In genomic region chr6:165988757-165989456, GRCh38 we compare ENCODE assay signal across 13 cellular contexts.
DNase-seq lines count a peak whose midpoint lies in the region; ATAC-seq and TF ChIP-seq lines count a peak whose summit lies in the region.
"Had no signal": no experiment of that assay in that cellular context is flagged by ENCODE, and none has a peak within 500 bp of the region (broad histone marks: within the 10 kb centered on the region; RNA-seq: fewer than 3 reads in every experiment).

No MANE protein-coding gene starts in this region.

- no TSS peak for BruUV-seq in Calu3 (replicated peaks; lab: Mats Ljungman, UMichigan)

- H3K27ac Mint-ChIP-seq in Calu3 (ENCODE audit: unreplicated experiment) (no peak overlapping the region), brain (peak overlapping the region in 4 of 5 experiments; percentile 5 to 77 (median 43))
- H3K27ac Mint-ChIP-seq: activated naive CD4-positive, alpha-beta T cell treated with anti-CD3 and anti-CD28 coated beads, Interleukin-2, amount 50 U/mL, for 24 hours; CD8-positive, alpha-beta T cell; stimulated activated naive CD8-positive, alpha-beta T cell treated with anti-CD3 and anti-CD28 coated beads, Interleukin-15, amount 100 ng/mL, for 72 hours had no signal

- peak overlapping the region; percentile 36; the same call in 1 of the 2 replicates for H3K4me3 ChIP-seq in iPS DF 6.9 (ENCODE audit: low read length)
- H3K4me3 ChIP-seq in rectal smooth muscle tissue (ENCODE audit: low read length), result peak overlapping the region; percentile 53
- H3K4me3 ChIP-seq: lung had no signal

- no CpG with 5 or more reads among the region's 43 CpGs for WGBS in iPS DF 6.9 (ENCODE audit: insufficient coverage, insufficient read length)

- peaks cover 7% of the 10 kb centered on the region for H3K36me3 Mint-ChIP-seq in Calu3 (ENCODE audit: insufficient read depth, unreplicated experiment)
- H3K36me3 Mint-ChIP-seq in brain, result no peaks in the 10 kb centered on the region
- H3K36me3 Mint-ChIP-seq: activated naive CD4-positive, alpha-beta T cell treated with anti-CD3 and anti-CD28 coated beads, Interleukin-2, amount 50 U/mL, for 24 hours; CD8-positive, alpha-beta T cell had no signal

- peaks cover 12% of the 10 kb centered on the region for H3K4me1 Mint-ChIP-seq in Calu3 (ENCODE audit: low read depth, unreplicated experiment)
- H3K4me1 Mint-ChIP-seq in brain, result peaks cover 46% of the 10 kb centered on the region

- H3K9ac ChIP-seq in rectal smooth muscle tissue (ENCODE audit: low read length), result no peak overlapping the region

- DNase-seq in Calu3, result no peak
- DNase-seq in iPS DF 6.9 (ENCODE audit: low read depth, low spot score), result no peak
- no peak for DNase-seq in head of caudate nucleus
- DNase-seq in NAMALWA (ENCODE audit: low spot score), result no peak
- DNase-seq in NCI-H1092 (lab: John Stamatoyannopoulos, UW), result no peak
- DNase-seq: activated CD4-positive, alpha-beta T cell treated with anti-CD3 and anti-CD28 coated beads for 1 hour; CD8-positive, alpha-beta T cell; stimulated activated naive CD8-positive, alpha-beta T cell treated with anti-CD3 and anti-CD28 coated beads, Interleukin-15, amount 100 ng/mL, for 72 hours had no signal

- H3K9me3 ChIP-seq in iPS DF 6.9 (ENCODE audit: control insufficient read depth, insufficient read depth, low read length), result no peaks in the 10 kb centered on the region

- peaks cover 70% of the 10 kb centered on the region for H3K27me3 Mint-ChIP-seq in Calu3 (ENCODE audit: unreplicated experiment)
- peaks cover 70% of the 10 kb centered on the region for H3K27me3 Mint-ChIP-seq in brain

- ATAC-seq in HG02852 (IDR thresholded peaks at IDR 0.05; ENCODE audit: unreplicated experiment), result no peak
- ATAC-seq: CD8-positive, alpha-beta T cell; stimulated activated naive CD8-positive, alpha-beta T cell treated with anti-CD3 and anti-CD28 coated beads, Interleukin-15, amount 100 ng/mL, for 72 hours had no signal

- TF ChIP-seq CTCF in Calu3 (IDR thresholded peaks at IDR 0.05; ENCODE audit: unreplicated experiment), result no peak
- TF ChIP-seq CTCF in brain (conservative IDR thresholded peaks at IDR 0.05), result peak in 1 of 2 experiments; percentile 46

- H3K9me3 Mint-ChIP-seq in Calu3 (ENCODE audit: low read depth, unreplicated experiment) (peaks cover 2% of the 10 kb centered on the region), brain (peaks cover 0 to 8% (median 3%) of the 10 kb centered on the region in 5 experiments)
- H3K9me3 Mint-ChIP-seq: activated naive CD4-positive, alpha-beta T cell treated with anti-CD3 and anti-CD28 coated beads, Interleukin-2, amount 50 U/mL, for 24 hours; CD8-positive, alpha-beta T cell; stimulated activated naive CD8-positive, alpha-beta T cell treated with anti-CD3 and anti-CD28 coated beads, Interleukin-15, amount 100 ng/mL, for 72 hours had no signal

- intact Hi-C loops in Calu3 (cut with micrococcal nuclease; ENCODE audit: unreplicated experiment), result loop anchor here (5.0 kb wide), 1 partner anchor 102 kb away; no protein-coding TSS in a partner anchor
- intact Hi-C loops in head of caudate nucleus (cut with DNase I), result no loop called here

- H3K27me3 ChIP-seq in iPS DF 6.9 (ENCODE audit: control insufficient read depth, insufficient read depth, low read length) (peaks cover 69% of the 10 kb centered on the region), rectal smooth muscle tissue (ENCODE audit: control insufficient read depth, insufficient read depth, low read length) (no peaks in the 10 kb centered on the region)

- H3K27ac ChIP-seq in iPS DF 6.9 (ENCODE audit: low read length) (no peak overlapping the region), rectal smooth muscle tissue (ENCODE audit: low read depth, low read length) (peak overlapping the region; percentile 33)

- H3K36me3 ChIP-seq in iPS DF 6.9 (ENCODE audit: control insufficient read depth, insufficient read depth, low read length) (no peaks in the 10 kb centered on the region), rectal smooth muscle tissue (ENCODE audit: control insufficient read depth, insufficient read depth, low read length) (no peaks in the 10 kb centered on the region)

- CTCF ChIA-PET in Calu3 (lab: Charles Lee), result no interaction called here

- H3K4me1 ChIP-seq in iPS DF 6.9 (ENCODE audit: control insufficient read depth, insufficient read depth, low read length), result peaks cover 2% of the 10 kb centered on the region; the same call in 1 of the 2 replicates
- peaks cover 4% of the 10 kb centered on the region for H3K4me1 ChIP-seq in rectal smooth muscle tissue (ENCODE audit: control insufficient read depth, insufficient read depth, low read length)

- H3K4me3 Mint-ChIP-seq in Calu3 (ENCODE audit: low read depth, unreplicated experiment) (peak overlapping the region; percentile 67), brain (peak overlapping the region; percentile 86 to 98 (median 89))
- H3K4me3 Mint-ChIP-seq: activated naive CD4-positive, alpha-beta T cell treated with anti-CD3 and anti-CD28 coated beads, Interleukin-2, amount 50 U/mL, for 24 hours; CD8-positive, alpha-beta T cell had no signal
